14 cellular contexts compared by ENCODE assay signal in genomic region chr11:8056810-8057463, GRCh38. TPM values are rescaled to one million over a fixed set of nuclear protein-coding genes. Genes with fewer than 3 reads are reported as not detected.
DNase-seq lines count a peak whose midpoint lies in the region; ATAC-seq, FAIRE-seq and TF ChIP-seq lines count a peak whose summit lies in the region.
"Had no signal": no experiment of that assay in that cellular context is flagged by ENCODE, and none has a peak within 500 bp of the region (broad histone marks: within the 10 kb centered on the region; RNA-seq: fewer than 3 reads in every experiment).

No MANE protein-coding gene starts in this region.

- no peak overlapping the region for H4K8ac ChIP-seq in H9 (replicated peaks; ENCODE audit: insufficient read length, low read depth, low read length)

- H3K27ac ChIP-seq in HCT116 (ENCODE audit: low read depth, low read length) (no peak overlapping the region), kidney (ENCODE audit: low read depth in 2 of 2, low read length in 2 of 2) (peak overlapping the region; percentile 13 to 58), skeletal muscle tissue (ENCODE audit: low read depth, low read length) (peak overlapping the region; percentile 38), H9 (ENCODE audit: insufficient read length, low read depth, low read length) (no peak overlapping the region)

- ATAC-seq in HCT116 (no peak), T-cell (replicated peaks in 1 of 4) (no peak), HG02870 (IDR thresholded peaks at IDR 0.05; ENCODE audit: unreplicated experiment) (no peak)

- no peak for FAIRE-seq in kidney (lab: Jason Lieb, UNC)

- no peak overlapping the region for H3K27ac Mint-ChIP-seq in T-cell
- H3K27ac Mint-ChIP-seq in H9, result peak overlapping the region in 1 of 3 experiments; percentile 89; a peak in 2 of 7 replicates
- H3K27ac Mint-ChIP-seq: activated T-helper 1 cell treated with anti-CD3 and anti-CD28 coated beads, Interleukin-12 subunit alpha, Interleukin-12 subunit beta, Interleukin-2, Interleukin-4 antibody, amounts not matched to agents 30 ng/mL and 10 ng/mL and 1 ng/mL, durations not matched to agents 14 hours and 24 hours and 36 hours; T-helper 1 cell treated with Interleukin-12 subunit alpha and Interleukin-12 subunit beta and Interleukin-4 antibody, amounts not matched to agents 30 μg/mL and 1 μg/mL, for 36 hours had no signal

- TF ChIP-seq RAD21 in HCT116 (IDR thresholded peaks at IDR 0.05; ENCODE audit: low read depth), result no peak

- H4K20me1 ChIP-seq in HCT116 (ENCODE audit: insufficient read depth) (no peaks in the 10 kb centered on the region), H9 (ENCODE audit: control insufficient read depth, insufficient read depth, insufficient read length) (peaks cover 3% of the 10 kb centered on the region)

- DNase-seq in HCT116 (ENCODE audit: low read depth, low spot score), result no peak
- DNase-seq in astrocyte of the hippocampus (ENCODE audit: low read depth, low spot score), result peak; percentile 45
- DNase-seq in kidney, result no peak
- DNase-seq in T-cell, result no peak
- no peak for DNase-seq in H9
- no peak for DNase-seq in NCI-H2196 (lab: John Stamatoyannopoulos, UW; ENCODE audit: unreplicated experiment)
- DNase-seq: DMS79; effector CD4-positive, alpha-beta T cell; islet precursor cell; stimulated activated naive CD4-positive, alpha-beta T cell had no signal

- no peaks in the 10 kb centered on the region for H3K36me3 ChIP-seq in HCT116 (ENCODE audit: control insufficient read depth in 1 of 2, insufficient read depth in 2 of 2, low read length in 2 of 2)
- no peaks in the 10 kb centered on the region for H3K36me3 ChIP-seq in kidney (ENCODE audit: control insufficient read depth in 1 of 2, insufficient read depth in 2 of 2, low read length in 2 of 2)
- H3K36me3 ChIP-seq in skeletal muscle tissue (ENCODE audit: control insufficient read depth in 3 of 3, insufficient read depth in 3 of 3, low read length in 3 of 3), result no peaks in the 10 kb centered on the region

- H3K4me1 ChIP-seq in HCT116 (ENCODE audit: control insufficient read depth in 1 of 2, insufficient read depth in 2 of 2, low read length in 2 of 2), result no peaks in the 10 kb centered on the region
- peaks cover 23 to 24% of the 10 kb centered on the region in 2 donors for H3K4me1 ChIP-seq in kidney (ENCODE audit: control insufficient read depth in 1 of 2, insufficient read depth in 1 of 2, low read depth in 1 of 2, low read length in 2 of 2)
- peaks cover 19 to 33% (median 22%) of the 10 kb centered on the region in 3 donors for H3K4me1 ChIP-seq in skeletal muscle tissue (ENCODE audit: control insufficient read depth in 3 of 3, insufficient read depth in 3 of 3, low read length in 3 of 3)
- H3K4me1 ChIP-seq in H9 (ENCODE audit: insufficient read depth, low read length), result peaks cover 3% of the 10 kb centered on the region; the same call in 1 of the 2 replicates

- no peaks in the 10 kb centered on the region for H3K23me2 ChIP-seq in H9 (ENCODE audit: insufficient read length, low read depth, low read length, poor library complexity, severe bottlenecking)

- no peak overlapping the region for H2BK20ac ChIP-seq in H9 (ENCODE audit: low read depth, low read length, poor library complexity, severe bottlenecking)

- H3K4ac ChIP-seq in H9 (ENCODE audit: low read depth, low read length), result no peak overlapping the region

- peaks cover 1% of the 10 kb centered on the region for H3K27me3 ChIP-seq in HCT116 (ENCODE audit: insufficient read depth, low read length)
- no peaks in the 10 kb centered on the region for H3K27me3 ChIP-seq in skeletal muscle tissue (ENCODE audit: control insufficient read depth in 3 of 3, insufficient read depth in 3 of 3, low read length in 3 of 3)
- H3K27me3 ChIP-seq in H9 (ENCODE audit: insufficient read depth, low read length), result no peaks in the 10 kb centered on the region

- H3K18ac ChIP-seq in H9 (ENCODE audit: insufficient read length, low read depth, low read length), result no peak overlapping the region

- TF ChIP-seq POLR2A in HCT116 (IDR thresholded peaks at IDR 0.05; ENCODE audit: borderline replicate concordance, extremely low read depth, insufficient read depth, insufficient read length), result no peak

- no peak overlapping the region for H4K5ac ChIP-seq in H9 (ENCODE audit: insufficient read length, low read depth, low read length)

- H3K79me2 ChIP-seq in HCT116 (ENCODE audit: insufficient read depth, low read length) (no peaks in the 10 kb centered on the region), H9 (ENCODE audit: insufficient read depth, low read length) (no peaks in the 10 kb centered on the region)

- no peak overlapping the region for H2BK15ac ChIP-seq in H9 (ENCODE audit: low read depth, low read length)

- H2BK12ac ChIP-seq in H9 (ENCODE audit: insufficient read length, low read depth, low read length), result no peak overlapping the region

- no peak overlapping the region for H2BK5ac ChIP-seq in H9 (ENCODE audit: insufficient read length, low read length)

- no peaks in the 10 kb centered on the region for H3K4me1 Mint-ChIP-seq in T-cell
- peaks cover 7 to 22% of the 10 kb centered on the region in 2 experiments for H3K4me1 Mint-ChIP-seq in H9

- no peak overlapping the region for H3K56ac ChIP-seq in H9 (ENCODE audit: insufficient read length, low read depth, low read length)

- H3K23ac ChIP-seq in H9 (ENCODE audit: insufficient read length, low read depth, low read length), result no peak overlapping the region

- no peaks in the 10 kb centered on the region for H3K79me1 ChIP-seq in H9 (ENCODE audit: insufficient read depth, low read depth, low read length, poor library complexity, severe bottlenecking)

- H3K36me3 Mint-ChIP-seq in T-cell (no peaks in the 10 kb centered on the region), H9 (ENCODE audit: insufficient read depth in 1 of 3, low read depth in 3 of 3) (no peaks in the 10 kb centered on the region; a peak in 1 of 7 replicates)

- H3K9me3 Mint-ChIP-seq in T-cell (no peaks in the 10 kb centered on the region), H9 (no peaks in the 10 kb centered on the region)
- H3K9me3 Mint-ChIP-seq: activated T-helper 1 cell treated with anti-CD3 and anti-CD28 coated beads, Interleukin-12 subunit alpha, Interleukin-12 subunit beta, Interleukin-2, Interleukin-4 antibody, amounts not matched to agents 30 ng/mL and 10 ng/mL and 1 ng/mL, durations not matched to agents 14 hours and 24 hours and 36 hours; T-helper 1 cell treated with Interleukin-12 subunit alpha and Interleukin-12 subunit beta and Interleukin-4 antibody, amounts not matched to agents 30 μg/mL and 1 μg/mL, for 36 hours had no signal

- H3K4me3 Mint-ChIP-seq in T-cell (no peak overlapping the region), H9 (no peak overlapping the region)
- H3K4me3 Mint-ChIP-seq: activated T-helper 1 cell treated with anti-CD3 and anti-CD28 coated beads, Interleukin-12 subunit alpha, Interleukin-12 subunit beta, Interleukin-2, Interleukin-4 antibody, amounts not matched to agents 30 ng/mL and 10 ng/mL and 1 ng/mL, durations not matched to agents 14 hours and 24 hours and 36 hours; T-helper 1 cell treated with Interleukin-12 subunit alpha and Interleukin-12 subunit beta and Interleukin-4 antibody, amounts not matched to agents 30 μg/mL and 1 μg/mL, for 36 hours had no signal

- peaks cover 0 to 4% of the 10 kb centered on the region in 2 donors for H3K27me3 Mint-ChIP-seq in T-cell
- peaks cover 1% of the 10 kb centered on the region; the same call in 1 of the 2 replicates for H3K27me3 Mint-ChIP-seq in H9 (ENCODE audit: low read depth)

- RAD21 ChIA-PET in HCT116 (lab: Charles Lee; ENCODE audit: low non-redundant PET in 1 of 2, low total read pairs in 2 of 2, uncharacterized antibody in 2 of 2, unreplicated experiment in 2 of 2), result no interaction called here

- no peak overlapping the region for H3T11ph ChIP-seq in H9 (ENCODE audit: low read length)

- no peak overlapping the region for H4K91ac ChIP-seq in H9 (ENCODE audit: insufficient read length, low read depth, low read length)

- no TSS peak for BruUV-seq in HCT116 (replicated peaks; lab: Mats Ljungman, UMichigan)

- H2AFZ ChIP-seq in HCT116 (ENCODE audit: low read depth, low read length, poor library complexity, severe bottlenecking), result no peak overlapping the region
- H2AFZ ChIP-seq in H9 (ENCODE audit: low read length), result no peak overlapping the region

- H3K14ac ChIP-seq in H9 (ENCODE audit: insufficient read depth, low read length), result no peak overlapping the region

- H3K9me3 ChIP-seq in HCT116 (ENCODE audit: control insufficient read depth in 1 of 2, insufficient read depth in 1 of 2, low read depth in 1 of 2, low read length in 2 of 2) (no peaks in the 10 kb centered on the region), kidney (ENCODE audit: control insufficient read depth in 1 of 2, low read length in 2 of 2) (no peaks in the 10 kb centered on the region), skeletal muscle tissue (ENCODE audit: control insufficient read depth in 3 of 3, low read length in 3 of 3) (no peaks in the 10 kb centered on the region), H9 (ENCODE audit: control insufficient read depth, low read depth, low read length) (no peaks in the 10 kb centered on the region)

- H3K9ac ChIP-seq in HCT116 (ENCODE audit: low read length) (no peak overlapping the region), kidney (ENCODE audit: low read length in 2 of 2) (no peak overlapping the region), skeletal muscle tissue (ENCODE audit: low read depth in 1 of 3, low read length in 3 of 3) (peak overlapping the region in 1 of 3 donors; percentile 43), H9 (ENCODE audit: extremely low read depth, insufficient read length, low read length) (no peak overlapping the region)

- WGBS in H9 (ENCODE audit: extremely low coverage, insufficient read length, low lambda C conversion rate), result no CpG with 5 or more reads among the region's 12 CpGs

- TF ChIP-seq CTCF in HCT116 (IDR thresholded peaks at IDR 0.05 in 2 of 3, conservative IDR thresholded peaks at IDR 0.05 in 1 of 3; ENCODE audit: borderline replicate concordance in 1 of 3, insufficient read depth in 1 of 3, low read depth in 2 of 3, low read length in 2 of 3), result no peak
- TF ChIP-seq CTCF in kidney (IDR thresholded peaks at IDR 0.05; ENCODE audit: borderline replicate concordance, extremely low read depth, insufficient read depth), result no peak
- no peak for TF ChIP-seq CTCF in H9 (conservative IDR thresholded peaks at IDR 0.05)

- CTCF ChIA-PET in HCT116 (lab: Charles Lee), result interaction anchor here (1.0 to 1.7 kb wide), 2 partner anchors 17 to 24 kb away, joined by 3 to 5 read pairs; no protein-coding TSS in a partner anchor
- CTCF ChIA-PET in T-cell (lab: Charles Lee), result no interaction called here

- H3K4me2 ChIP-seq in HCT116 (ENCODE audit: low read length) (no peak overlapping the region), H9 (ENCODE audit: insufficient read depth, insufficient read length, low read length) (no peak overlapping the region)

- no peak overlapping the region for H3K4me3 ChIP-seq in HCT116 (replicated peaks in 1 of 2; ENCODE audit: low read depth in 1 of 2, low read length in 2 of 2)
- H3K4me3 ChIP-seq in kidney (ENCODE audit: low read length in 2 of 2), result no peak overlapping the region
- H3K4me3 ChIP-seq in skeletal muscle tissue (ENCODE audit: low read length in 3 of 3), result no peak overlapping the region

- intact Hi-C loops in HCT116 (cut with micrococcal nuclease), result no loop called here
- intact Hi-C loops in kidney (cut with DNase I), result no loop called here

- POLR2A ChIA-PET in HCT116 (lab: Charles Lee), result no interaction called here
- POLR2A ChIA-PET in T-cell (lab: Charles Lee), result no interaction called here

- no peak overlapping the region for H2BK120ac ChIP-seq in H9 (ENCODE audit: low read depth, low read length, poor library complexity, severe bottlenecking)

- H3K9me2 ChIP-seq in HCT116 (ENCODE audit: insufficient read depth), result no peaks in the 10 kb centered on the region

- H2AK5ac ChIP-seq in H9 (ENCODE audit: insufficient read length, low read length), result no peak overlapping the region

RNA-seq across cellular contexts. Expression of gene TUB, which starts 24.1 kb away (rescaled TPM):
- total RNA-seq in HCT116 (2021; ENCODE audit: unreplicated experiment), result 0.02 TPM
- not detected in 2 replicates for polyA plus RNA-seq in HCT116 (2012)
- 6.8 TPM for total RNA-seq in kidney
- 5.9 TPM for polyA plus RNA-seq in kidney (ENCODE audit: insufficient read depth, low read depth, low replicate concordance)
- total RNA-seq in skeletal muscle tissue, result 8.9 TPM
- total RNA-seq in T-cell, result under 1 TPM; 0.05 to 0.33 (median 0.19) TPM
- total RNA-seq in H9 (2021), result 14.8 and 14.9 TPM in 2 replicates

Comparison
In these comparisons a context has a peak if more than half of its experiments do, and no peak if none do; other contexts are left out.
1. H3K27ac ChIP-seq: peak in kidney (2 of 2) and skeletal muscle tissue (single experiment); none in HCT116 (single experiment) and H9 (single experiment).